In genomic region chr12:121400332-121401139, GRCh38 we compare ENCODE assay signal across 8 cellular contexts. TPM values are rescaled to one million over a fixed set of nuclear protein-coding genes. Genes with fewer than 3 reads are reported as not detected.
DNase-seq lines count a peak whose midpoint lies in the region; ATAC-seq and TF ChIP-seq lines count a peak whose summit lies in the region.

No MANE protein-coding gene starts in this region.

- peak; percentile 23 for DNase-seq in NCI-H1092 treated with DMSO at 0.1 percent for 48 hours (lab: John Stamatoyannopoulos, UW)
- DNase-seq in activated CD4-positive, alpha-beta T cell treated with anti-CD3 and anti-CD28 coated beads for 4 hours, result peak; percentile 68 to 69
- DNase-seq in coronary artery (ENCODE audit: low spot score), result no peak
- peak; percentile 63 for DNase-seq in lower lobe of right lung
- peak; percentile 35 to 53 (median 45) for DNase-seq in stimulated activated CD4-positive, alpha-beta T cell treated with anti-CD3 and anti-CD28 coated beads, TNF-alpha, amount 100 ng/mL, for 4 hours (ENCODE audit: low read depth in 3 of 3)
- DNase-seq in NCI-H1048 (lab: John Stamatoyannopoulos, UW), result no peak

- no peaks in the 10 kb centered on the region for H3K9me3 ChIP-seq in lower lobe of right lung

- H3K27me3 ChIP-seq in lower lobe of right lung (ENCODE audit: low read depth), result no peaks in the 10 kb centered on the region

- H3K4me3 ChIP-seq in coronary artery (peak overlapping the region; percentile 97), lower lobe of right lung (peak overlapping the region; percentile 84)

- ATAC-seq in GM18511 (IDR thresholded peaks at IDR 0.05; ENCODE audit: unreplicated experiment), result peak; percentile 53
- ATAC-seq in HG02588 (IDR thresholded peaks at IDR 0.05; ENCODE audit: unreplicated experiment), result peak; percentile 34
- peak; percentile 75 to 80 for ATAC-seq in lower lobe of right lung

- peaks cover 18% of the 10 kb centered on the region for H3K36me3 ChIP-seq in lower lobe of right lung

- intact Hi-C loops in lower lobe of right lung (cut with DNase I), result no loop called here

- TF ChIP-seq CTCF in coronary artery (IDR thresholded peaks at IDR 0.05), result no peak
- no peak for TF ChIP-seq CTCF in lower lobe of right lung (IDR thresholded peaks at IDR 0.05)

- peaks cover 27% of the 10 kb centered on the region for H3K4me1 ChIP-seq in lower lobe of right lung

- H3K27ac ChIP-seq in coronary artery (peak overlapping the region; percentile 81 to 92), lower lobe of right lung (peak overlapping the region; percentile 90)

RNA-seq across cellular contexts. Expression of gene RNF34, which starts 0.6 kb away (rescaled TPM):
- 23.0 TPM for total RNA-seq in lower lobe of right lung

RNA-seq across cellular contexts. Expression of gene ANAPC5, which starts 48.3 kb away (rescaled TPM):
- 79.7 TPM for total RNA-seq in lower lobe of right lung

Comparison
In these comparisons a context has a peak if more than half of its experiments do, and no peak if none do; other contexts are left out.
1. DNase-seq: peak in NCI-H1092 treated with DMSO at 0.1 percent for 48 hours (single experiment), activated CD4-positive, alpha-beta T cell treated with anti-CD3 and anti-CD28 coated beads for 4 hours (2 of 2), lower lobe of right lung (single experiment) and stimulated activated CD4-positive, alpha-beta T cell treated with anti-CD3 and anti-CD28 coated beads, TNF-alpha, amount 100 ng/mL, for 4 hours (3 of 3); none in coronary artery (single experiment) and NCI-H1048 (single experiment).
2. Peak in every context shown above with its lines, with median percentiles within 50 percentile points of each other: ATAC-seq.